ENCODE assay signal across 19 cellular contexts in the genomic region with DNA sequence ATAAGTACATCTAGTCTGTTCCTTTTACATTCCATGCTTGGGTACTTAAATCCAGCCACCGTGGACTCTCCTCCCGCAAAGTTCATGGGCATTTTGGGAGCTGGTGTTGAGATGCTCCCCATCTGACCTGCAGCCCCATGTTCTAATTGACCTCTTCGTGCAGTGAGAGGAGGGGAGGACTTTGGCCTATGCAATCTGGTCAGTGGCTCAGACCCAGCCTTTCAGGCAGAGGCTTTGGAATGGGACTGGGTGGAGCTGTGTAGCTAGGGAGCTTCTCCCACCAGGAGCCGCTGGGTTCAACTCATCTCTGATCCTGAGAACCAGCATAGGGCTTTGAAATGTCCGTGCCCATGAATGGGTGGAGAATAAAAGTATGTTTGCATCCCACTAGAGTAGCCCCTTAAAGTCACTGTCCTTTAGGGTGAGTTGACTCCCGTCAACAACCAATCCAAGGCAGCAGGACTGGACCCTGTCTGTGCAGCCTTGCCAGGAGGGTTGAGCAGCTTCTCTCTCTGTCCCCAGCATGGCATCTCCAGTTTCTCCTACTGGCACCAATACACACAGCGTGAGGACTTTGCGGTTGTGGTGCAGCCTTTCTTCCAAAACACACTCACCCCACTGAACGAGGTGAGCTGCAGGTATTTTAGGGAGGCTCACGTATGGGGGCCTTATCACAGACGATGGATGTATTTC.
A peak's percentile ranks its signal among the peaks of the same experiment; 100 is the strongest.
DNase-seq lines count a peak whose midpoint lies in the region; ATAC-seq, FAIRE-seq and TF ChIP-seq lines count a peak whose summit lies in the region.
"Had no signal": no experiment of that assay in that cellular context is flagged by ENCODE, and none has a peak within 500 bp of the region (broad histone marks: within the 10 kb centered on the region; RNA-seq: fewer than 3 reads in every experiment).

No MANE protein-coding gene starts in this region.

- CTCF ChIA-PET in H1 (lab: Charles Lee; ENCODE audit: partially characterized antibody) = interaction anchor here (0.6 to 2.5 kb wide), 3 partner anchors 10 to 65 kb away, joined by 3 to 7 read pairs (median 3); no protein-coding TSS in a partner anchor

- H4K5ac ChIP-seq in H1 (ENCODE audit: insufficient read length, low read depth, low read length) = no peak overlapping the region

- no peak overlapping the region for H2BK15ac ChIP-seq in H1 (ENCODE audit: low read length)

- POLR2A ChIA-PET in H1 (lab: Charles Lee; ENCODE audit: partially characterized antibody) = no interaction called here

- H3K4ac ChIP-seq in H1 (replicated peaks; ENCODE audit: insufficient read length, low read depth, low read length) = no peak overlapping the region

- ATAC-seq in right lobe of liver = peak; percentile 73 to 84 (median 75)

- H3K4me3 Mint-ChIP-seq in activated T-cell treated with anti-CD3 and anti-CD28 coated beads, Interleukin-2, amount 50 U/mL, for 24 hours = no peak overlapping the region
- H3K4me3 Mint-ChIP-seq: CD4-positive, alpha-beta memory T cell had no signal

- peaks cover 16% of the 10 kb centered on the region for H3K4me1 Mint-ChIP-seq in activated T-cell treated with anti-CD3 and anti-CD28 coated beads, Interleukin-2, amount 50 U/mL, for 24 hours (ENCODE audit: low read depth)

- no peak overlapping the region for H2BK20ac ChIP-seq in H1 (ENCODE audit: low read length)

- no peak overlapping the region for H2BK120ac ChIP-seq in H1 (replicated peaks; ENCODE audit: low read depth, low read length)

- no peak overlapping the region for H3K23ac ChIP-seq in H1 (ENCODE audit: insufficient read length)

- H3K27me3 ChIP-seq in H1 (replicated peaks in 1 of 4; ENCODE audit: control insufficient read depth in 3 of 4, extremely low read depth in 1 of 4, insufficient read depth in 3 of 4, low read length in 3 of 4) = no peaks in the 10 kb centered on the region
- H3K27me3 ChIP-seq in right lobe of liver = no peaks in the 10 kb centered on the region
- no peaks in the 10 kb centered on the region for H3K27me3 ChIP-seq in tibial artery

- no peak for FAIRE-seq in H1 (lab: Jason Lieb, UNC)
- FAIRE-seq: GM12892, H54 had no signal

- 93% methylated on average over 11 of the region's 11 CpGs; no CpG with 5 or more reads in 1 of the 2 experiments for WGBS in H1 (ENCODE audit: extremely low coverage in 1 of 2, insufficient coverage in 1 of 2, insufficient read length in 1 of 2, insufficient replicate concordance in 2 of 2, low coverage in 1 of 2, low lambda C conversion rate in 2 of 2, missing lambda C conversion rate in 1 of 2), 2 experiments
- WGBS in right lobe of liver (ENCODE audit: insufficient coverage, low coverage, low lambda C conversion rate, missing lambda C conversion rate) = 46% methylated on average over 7 of the region's 11 CpGs

- H3K9me3 ChIP-seq in H1 (ENCODE audit: insufficient read depth in 2 of 2, low read depth in 1 of 2, low read length in 1 of 2) (no peaks in the 10 kb centered on the region), right lobe of liver (no peaks in the 10 kb centered on the region), tibial artery (no peaks in the 10 kb centered on the region)

- no peaks in the 10 kb centered on the region; a peak in 1 of 7 replicates for H3K4me1 ChIP-seq in H1 (replicated peaks in 1 of 4; ENCODE audit: control insufficient read depth in 3 of 4, insufficient read depth in 4 of 4, low read length in 3 of 4)
- peaks cover 0 to 27% (median 10%) of the 10 kb centered on the region in 4 donors for H3K4me1 ChIP-seq in right lobe of liver
- peaks cover 10 to 97% (median 72%) of the 10 kb centered on the region in 4 donors for H3K4me1 ChIP-seq in tibial artery

- H2BK12ac ChIP-seq in H1 (ENCODE audit: low read depth, low read length) = no peak overlapping the region

- no peaks in the 10 kb centered on the region for H3K36me3 Mint-ChIP-seq in activated T-cell treated with anti-CD3 and anti-CD28 coated beads, Interleukin-2, amount 50 U/mL, for 24 hours (ENCODE audit: low read depth)
- H3K36me3 Mint-ChIP-seq: CD4-positive, alpha-beta memory T cell had no signal

- H2AK5ac ChIP-seq in H1 (ENCODE audit: low read depth, low read length) = no peak overlapping the region

- H4K91ac ChIP-seq in H1 (replicated peaks; ENCODE audit: insufficient read length, low read length) = no peak overlapping the region

- peak overlapping the region; percentile 30; the same call in 1 of the 2 replicates for H2AFZ ChIP-seq in H1 (ENCODE audit: low read length)

- TF ChIP-seq EP300 in H1 (IDR thresholded peaks at IDR 0.05; ENCODE audit: borderline replicate concordance in 1 of 2, low read depth in 2 of 2, low read length in 2 of 2) = no peak

- TF ChIP-seq POLR2A in H1 (IDR thresholded peaks at IDR 0.05; ENCODE audit: control extremely low read depth in 1 of 2, low read depth in 2 of 2, low read length in 2 of 2) (no peak), right lobe of liver (IDR thresholded peaks at IDR 0.05) (no peak)

- intact Hi-C loops in right lobe of liver (cut with DNase I) (no loop called here), tibial artery (cut with DNase I; ENCODE audit: low total_unique reads) (loop anchor here (5.0 kb wide), 1 partner anchor 924 kb away; no protein-coding TSS in a partner anchor)

- no peak overlapping the region for H3K9ac ChIP-seq in H1 (replicated peaks in 1 of 4; ENCODE audit: extremely low read depth in 1 of 4, low read depth in 3 of 4, low read length in 3 of 4)

- DNase-seq in HuH-7.5 (ENCODE audit: low spot score) (peak; percentile 57), H1 (ENCODE audit: low read depth in 1 of 2, low spot score in 2 of 2) (no peak), right lobe of liver (peak in 1 of 3 donors; percentile 83), tibial artery (peak in 1 of 2 donors; percentile 62), anterior cingulate cortex (lab: John Stamatoyannopoulos, UW) (no peak), OCI-M2 (lab: John Stamatoyannopoulos, UW; ENCODE audit: unreplicated experiment) (no peak)
- DNase-seq in activated T-cell treated with anti-CD3 and anti-CD28 coated beads, Interleukin-2, amount 50 U/mL, for 24 hours = no peak
- DNase-seq: ACHN; CD4-positive, alpha-beta memory T cell; DMS79 treated with DMSO at 0.1 percent for 48 hours; GDM1; Karpas-422; MM.1S; NCI-H1105; NCI-H1930; NCI-H2171 treated with DMSO at 0.1 percent for 48 hours; NCI-H774 had no signal

- H4K8ac ChIP-seq in H1 (ENCODE audit: extremely low read depth, insufficient read depth, low read length) = no peak overlapping the region

- H3K14ac ChIP-seq in H1 (ENCODE audit: insufficient read length) = no peak overlapping the region

- H3K79me2 ChIP-seq in H1 (ENCODE audit: control insufficient read depth in 1 of 2, insufficient read depth in 2 of 2, low read length in 2 of 2) = no peaks in the 10 kb centered on the region

- H4K20me1 ChIP-seq in H1 (replicated peaks in 1 of 2; ENCODE audit: control insufficient read depth in 1 of 2, insufficient read depth in 2 of 2, low read length in 2 of 2) = no peaks in the 10 kb centered on the region

- H3K4me2 ChIP-seq in H1 (ENCODE audit: insufficient read depth in 1 of 2, low read depth in 2 of 2, low read length in 2 of 2) = no peak overlapping the region

- H3K27ac ChIP-seq in H1 (ENCODE audit: low read depth, low read length) (no peak overlapping the region), right lobe of liver (peak overlapping the region in 1 of 3 donors; percentile 52), tibial artery (peak overlapping the region; percentile 98)

- no peaks in the 10 kb centered on the region for H3K23me2 ChIP-seq in H1 (ENCODE audit: low read depth, low read length)

- H3K4me3 ChIP-seq in H1 (ENCODE audit: extremely low read depth in 1 of 4, insufficient read depth in 2 of 4, low read depth in 3 of 4, low read length in 4 of 4) (no peak overlapping the region), right lobe of liver (no peak overlapping the region), tibial artery (no peak overlapping the region)

- H3K27ac Mint-ChIP-seq in activated T-cell treated with anti-CD3 and anti-CD28 coated beads, Interleukin-2, amount 50 U/mL, for 24 hours = no peak overlapping the region

- H3K56ac ChIP-seq in H1 (replicated peaks; ENCODE audit: insufficient read length, low read depth, low read length) = no peak overlapping the region

- TF ChIP-seq CTCF in H1 (IDR thresholded peaks at IDR 0.05; ENCODE audit: control extremely low read depth in 1 of 3, insufficient read depth in 1 of 3, low read depth in 1 of 3, low read length in 3 of 3) (no peak), right lobe of liver (IDR thresholded peaks at IDR 0.05) (no peak), tibial artery (IDR thresholded peaks at IDR 0.05) (no peak)

- H3K18ac ChIP-seq in H1 (ENCODE audit: extremely low read depth, low read length) = no peak overlapping the region; the same call in 1 of the 2 replicates

- H3K9me3 Mint-ChIP-seq in activated T-cell treated with anti-CD3 and anti-CD28 coated beads, Interleukin-2, amount 50 U/mL, for 24 hours = no peaks in the 10 kb centered on the region
- H3K9me3 Mint-ChIP-seq: CD4-positive, alpha-beta memory T cell had no signal

- H2BK5ac ChIP-seq in H1 (ENCODE audit: low read depth, low read length) = no peak overlapping the region

- H3K36me3 ChIP-seq in H1 (ENCODE audit: control insufficient read depth in 2 of 4, insufficient read depth in 4 of 4, low read length in 3 of 4) (no peaks in the 10 kb centered on the region), right lobe of liver (no peaks in the 10 kb centered on the region), tibial artery (no peaks in the 10 kb centered on the region)

- TF ChIP-seq RAD21 in H1 (IDR thresholded peaks at IDR 0.05 in 1 of 2, conservative IDR thresholded peaks at IDR 0.05 in 1 of 2; ENCODE audit: low read depth in 2 of 2, low read length in 2 of 2) = no peak

- H3K79me1 ChIP-seq in H1 (ENCODE audit: low read depth, low read length) = no peaks in the 10 kb centered on the region

- H3K27me3 Mint-ChIP-seq in activated T-cell treated with anti-CD3 and anti-CD28 coated beads, Interleukin-2, amount 50 U/mL, for 24 hours = no peaks in the 10 kb centered on the region
- H3K27me3 Mint-ChIP-seq: CD4-positive, alpha-beta memory T cell had no signal

TF ChIP-seq in H1, 55 proteins besides CTCF, POLR2A, EP300 and RAD21 (continues in another document):
- TF ChIP-seq SAP30 (IDR thresholded peaks at IDR 0.05; ENCODE audit: insufficient read depth, insufficient replicate concordance, low read length) (no peak), KDM1A (IDR thresholded peaks at IDR 0.05; ENCODE audit: borderline replicate concordance, low read length) (no peak), SP1 (IDR thresholded peaks at IDR 0.05; ENCODE audit: low read depth, low read length) (no peak), BCL11A (IDR thresholded peaks at IDR 0.05; ENCODE audit: low read depth in 2 of 2, low read length in 2 of 2) (no peak), BRCA1 (IDR thresholded peaks at IDR 0.05; ENCODE audit: low read depth, low read length) (no peak), SIX5 (IDR thresholded peaks at IDR 0.05; ENCODE audit: low read depth, low read length) (no peak), TAF1 (IDR thresholded peaks at IDR 0.05; ENCODE audit: low read depth, low read length) (no peak), EGR1 (IDR thresholded peaks at IDR 0.05; ENCODE audit: borderline replicate concordance, low read depth, low read length) (no peak), SIN3A (conservative IDR thresholded peaks at IDR 0.05 in 1 of 2, IDR thresholded peaks at IDR 0.05 in 1 of 2; ENCODE audit: low read depth in 1 of 2, low read length in 2 of 2) (no peak), SP4 (IDR thresholded peaks at IDR 0.05; ENCODE audit: low read length) (no peak)
